ENCODE assay signal across 1 cellular context in the genomic region with DNA sequence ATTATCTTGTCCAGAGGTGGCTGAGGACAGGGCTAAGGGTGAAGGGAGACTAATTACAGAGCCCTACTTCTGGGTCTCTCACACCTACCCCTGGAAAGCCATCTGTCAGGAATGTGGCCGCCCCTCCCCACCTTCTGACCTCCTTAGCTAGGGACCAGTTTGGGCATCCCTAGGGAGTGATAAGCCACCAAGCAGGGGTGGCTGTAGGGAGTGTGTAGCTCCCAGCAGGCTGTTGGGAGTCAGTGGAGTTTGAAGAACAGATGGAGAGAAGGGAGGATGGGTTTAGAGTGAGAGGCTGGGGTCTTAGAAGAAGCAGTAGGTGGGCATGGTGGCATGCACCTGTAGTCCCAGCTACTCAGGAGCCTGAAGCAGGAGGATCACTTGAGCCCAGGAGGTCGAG.
TF ChIP-seq lines count a peak whose summit lies in the region.

No MANE protein-coding gene starts in this region.

TF ChIP-seq in GM23338, 12 proteins besides CTCF, POLR2A, EP300 and RAD21 (continued from another document):
- TF ChIP-seq, protein P1, sequence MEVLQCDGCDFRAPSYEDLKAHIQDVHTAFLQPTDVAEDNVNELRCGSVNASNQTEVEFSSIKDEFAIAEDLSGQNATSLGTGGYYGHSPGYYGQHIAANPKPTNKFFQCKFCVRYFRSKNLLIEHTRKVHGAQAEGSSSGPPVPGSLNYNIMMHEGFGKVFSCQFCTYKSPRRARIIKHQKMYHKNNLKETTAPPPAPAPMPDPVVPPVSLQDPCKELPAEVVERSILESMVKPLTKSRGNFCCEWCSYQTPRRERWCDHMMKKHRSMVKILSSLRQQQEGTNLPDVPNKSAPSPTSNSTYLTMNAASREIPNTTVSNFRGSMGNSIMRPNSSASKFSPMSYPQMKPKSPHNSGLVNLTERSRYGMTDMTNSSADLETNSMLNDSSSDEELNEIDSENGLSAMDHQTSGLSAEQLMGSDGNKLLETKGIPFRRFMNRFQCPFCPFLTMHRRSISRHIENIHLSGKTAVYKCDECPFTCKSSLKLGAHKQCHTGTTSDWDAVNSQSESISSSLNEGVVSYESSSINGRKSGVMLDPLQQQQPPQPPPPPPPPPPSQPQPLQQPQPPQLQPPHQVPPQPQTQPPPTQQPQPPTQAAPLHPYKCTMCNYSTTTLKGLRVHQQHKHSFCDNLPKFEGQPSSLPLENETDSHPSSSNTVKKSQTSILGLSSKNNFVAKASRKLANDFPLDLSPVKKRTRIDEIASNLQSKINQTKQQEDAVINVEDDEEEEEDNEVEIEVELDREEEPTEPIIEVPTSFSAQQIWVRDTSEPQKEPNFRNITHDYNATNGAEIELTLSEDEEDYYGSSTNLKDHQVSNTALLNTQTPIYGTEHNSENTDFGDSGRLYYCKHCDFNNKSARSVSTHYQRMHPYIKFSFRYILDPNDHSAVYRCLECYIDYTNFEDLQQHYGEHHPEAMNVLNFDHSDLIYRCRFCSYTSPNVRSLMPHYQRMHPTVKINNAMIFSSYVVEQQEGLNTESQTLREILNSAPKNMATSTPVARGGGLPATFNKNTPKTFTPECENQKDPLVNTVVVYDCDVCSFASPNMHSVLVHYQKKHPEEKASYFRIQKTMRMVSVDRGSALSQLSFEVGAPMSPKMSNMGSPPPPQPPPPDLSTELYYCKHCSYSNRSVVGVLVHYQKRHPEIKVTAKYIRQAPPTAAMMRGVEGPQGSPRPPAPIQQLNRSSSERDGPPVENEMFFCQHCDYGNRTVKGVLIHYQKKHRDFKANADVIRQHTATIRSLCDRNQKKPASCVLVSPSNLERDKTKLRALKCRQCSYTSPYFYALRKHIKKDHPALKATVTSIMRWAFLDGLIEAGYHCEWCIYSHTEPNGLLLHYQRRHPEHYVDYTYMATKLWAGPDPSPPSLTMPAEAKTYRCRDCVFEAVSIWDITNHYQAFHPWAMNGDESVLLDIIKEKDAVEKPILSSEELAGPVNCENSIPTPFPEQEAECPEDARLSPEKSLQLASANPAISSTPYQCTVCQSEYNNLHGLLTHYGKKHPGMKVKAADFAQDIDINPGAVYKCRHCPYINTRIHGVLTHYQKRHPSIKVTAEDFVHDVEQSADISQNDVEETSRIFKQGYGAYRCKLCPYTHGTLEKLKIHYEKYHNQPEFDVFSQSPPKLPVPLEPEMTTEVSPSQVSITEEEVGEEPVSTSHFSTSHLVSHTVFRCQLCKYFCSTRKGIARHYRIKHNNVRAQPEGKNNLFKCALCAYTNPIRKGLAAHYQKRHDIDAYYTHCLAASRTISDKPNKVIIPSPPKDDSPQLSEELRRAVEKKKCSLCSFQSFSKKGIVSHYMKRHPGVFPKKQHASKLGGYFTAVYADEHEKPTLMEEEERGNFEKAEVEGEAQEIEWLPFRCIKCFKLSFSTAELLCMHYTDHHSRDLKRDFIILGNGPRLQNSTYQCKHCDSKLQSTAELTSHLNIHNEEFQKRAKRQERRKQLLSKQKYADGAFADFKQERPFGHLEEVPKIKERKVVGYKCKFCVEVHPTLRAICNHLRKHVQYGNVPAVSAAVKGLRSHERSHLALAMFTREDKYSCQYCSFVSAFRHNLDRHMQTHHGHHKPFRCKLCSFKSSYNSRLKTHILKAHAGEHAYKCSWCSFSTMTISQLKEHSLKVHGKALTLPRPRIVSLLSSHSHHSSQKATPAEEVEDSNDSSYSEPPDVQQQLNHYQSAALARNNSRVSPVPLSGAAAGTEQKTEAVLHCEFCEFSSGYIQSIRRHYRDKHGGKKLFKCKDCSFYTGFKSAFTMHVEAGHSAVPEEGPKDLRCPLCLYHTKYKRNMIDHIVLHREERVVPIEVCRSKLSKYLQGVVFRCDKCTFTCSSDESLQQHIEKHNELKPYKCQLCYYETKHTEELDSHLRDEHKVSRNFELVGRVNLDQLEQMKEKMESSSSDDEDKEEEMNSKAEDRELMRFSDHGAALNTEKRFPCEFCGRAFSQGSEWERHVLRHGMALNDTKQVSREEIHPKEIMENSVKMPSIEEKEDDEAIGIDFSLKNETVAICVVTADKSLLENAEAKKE (CRISPR knock-in tag; IDR thresholded peaks at IDR 0.05) = no peak
- TF ChIP-seq ZNF331 (CRISPR knock-in tag; IDR thresholded peaks at IDR 0.05; ENCODE audit: low read depth) = no peak
- no peak for TF ChIP-seq POLR2AphosphoS5 (IDR thresholded peaks at IDR 0.05; ENCODE audit: low read depth)
- TF ChIP-seq ZNF114 (CRISPR knock-in tag; IDR thresholded peaks at IDR 0.05) = no peak
- no peak for TF ChIP-seq EZH2phosphoT487 (IDR thresholded peaks at IDR 0.05; ENCODE audit: unreplicated experiment)
- TF ChIP-seq NANOG (IDR thresholded peaks at IDR 0.05; ENCODE audit: borderline replicate concordance) = no peak
- TF ChIP-seq, protein P2, sequence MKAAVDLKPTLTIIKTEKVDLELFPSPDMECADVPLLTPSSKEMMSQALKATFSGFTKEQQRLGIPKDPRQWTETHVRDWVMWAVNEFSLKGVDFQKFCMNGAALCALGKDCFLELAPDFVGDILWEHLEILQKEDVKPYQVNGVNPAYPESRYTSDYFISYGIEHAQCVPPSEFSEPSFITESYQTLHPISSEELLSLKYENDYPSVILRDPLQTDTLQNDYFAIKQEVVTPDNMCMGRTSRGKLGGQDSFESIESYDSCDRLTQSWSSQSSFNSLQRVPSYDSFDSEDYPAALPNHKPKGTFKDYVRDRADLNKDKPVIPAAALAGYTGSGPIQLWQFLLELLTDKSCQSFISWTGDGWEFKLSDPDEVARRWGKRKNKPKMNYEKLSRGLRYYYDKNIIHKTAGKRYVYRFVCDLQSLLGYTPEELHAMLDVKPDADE (IDR thresholded peaks at IDR 0.05) = no peak
- TF ChIP-seq STAT1 (IDR thresholded peaks at IDR 0.05; ENCODE audit: unreplicated experiment) = no peak
- no peak for TF ChIP-seq JUNB (IDR thresholded peaks at IDR 0.05; ENCODE audit: unreplicated experiment)
- no peak for TF ChIP-seq CREB1 (CRISPR knock-in tag; IDR thresholded peaks at IDR 0.05; ENCODE audit: low read depth)
- TF ChIP-seq, protein P3, sequence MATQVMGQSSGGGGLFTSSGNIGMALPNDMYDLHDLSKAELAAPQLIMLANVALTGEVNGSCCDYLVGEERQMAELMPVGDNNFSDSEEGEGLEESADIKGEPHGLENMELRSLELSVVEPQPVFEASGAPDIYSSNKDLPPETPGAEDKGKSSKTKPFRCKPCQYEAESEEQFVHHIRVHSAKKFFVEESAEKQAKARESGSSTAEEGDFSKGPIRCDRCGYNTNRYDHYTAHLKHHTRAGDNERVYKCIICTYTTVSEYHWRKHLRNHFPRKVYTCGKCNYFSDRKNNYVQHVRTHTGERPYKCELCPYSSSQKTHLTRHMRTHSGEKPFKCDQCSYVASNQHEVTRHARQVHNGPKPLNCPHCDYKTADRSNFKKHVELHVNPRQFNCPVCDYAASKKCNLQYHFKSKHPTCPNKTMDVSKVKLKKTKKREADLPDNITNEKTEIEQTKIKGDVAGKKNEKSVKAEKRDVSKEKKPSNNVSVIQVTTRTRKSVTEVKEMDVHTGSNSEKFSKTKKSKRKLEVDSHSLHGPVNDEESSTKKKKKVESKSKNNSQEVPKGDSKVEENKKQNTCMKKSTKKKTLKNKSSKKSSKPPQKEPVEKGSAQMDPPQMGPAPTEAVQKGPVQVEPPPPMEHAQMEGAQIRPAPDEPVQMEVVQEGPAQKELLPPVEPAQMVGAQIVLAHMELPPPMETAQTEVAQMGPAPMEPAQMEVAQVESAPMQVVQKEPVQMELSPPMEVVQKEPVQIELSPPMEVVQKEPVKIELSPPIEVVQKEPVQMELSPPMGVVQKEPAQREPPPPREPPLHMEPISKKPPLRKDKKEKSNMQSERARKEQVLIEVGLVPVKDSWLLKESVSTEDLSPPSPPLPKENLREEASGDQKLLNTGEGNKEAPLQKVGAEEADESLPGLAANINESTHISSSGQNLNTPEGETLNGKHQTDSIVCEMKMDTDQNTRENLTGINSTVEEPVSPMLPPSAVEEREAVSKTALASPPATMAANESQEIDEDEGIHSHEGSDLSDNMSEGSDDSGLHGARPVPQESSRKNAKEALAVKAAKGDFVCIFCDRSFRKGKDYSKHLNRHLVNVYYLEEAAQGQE (IDR thresholded peaks at IDR 0.05; ENCODE audit: unreplicated experiment) = no peak
